9 cellular contexts compared by ENCODE assay signal in genomic region chr22:31537019-31537535, GRCh38. TPM values are rescaled to one million over a fixed set of nuclear protein-coding genes. Genes with fewer than 3 reads are reported as not detected.
DNase-seq lines count a peak whose midpoint lies in the region; ATAC-seq and TF ChIP-seq lines count a peak whose summit lies in the region.
"Had no signal": no experiment of that assay in that cellular context is flagged by ENCODE, and none has a peak within 500 bp of the region (broad histone marks: within the 10 kb centered on the region; RNA-seq: fewer than 3 reads in every experiment).

No MANE protein-coding gene starts in this region.

- H3K27me3 Mint-ChIP-seq in activated naive CD8-positive, alpha-beta T cell = no peaks in the 10 kb centered on the region

- ATAC-seq in GM19035 (IDR thresholded peaks at IDR 0.05; ENCODE audit: unreplicated experiment) (peak; percentile 65), HG03095 (IDR thresholded peaks at IDR 0.05; ENCODE audit: unreplicated experiment) (peak; percentile 70)

- intact Hi-C loops in colonic mucosa (cut with DNase I) = no loop called here

- no peaks in the 10 kb centered on the region for H3K27me3 ChIP-seq in colonic mucosa
- H3K27me3 ChIP-seq: esophagus muscularis mucosa had no signal

- no peaks in the 10 kb centered on the region for H3K9me3 ChIP-seq in colonic mucosa
- H3K9me3 ChIP-seq: esophagus muscularis mucosa had no signal

- DNase-seq in stimulated activated CD4-positive, alpha-beta T cell treated with anti-CD3 and anti-CD28 coated beads, Interleukin-2, amount 100 ng/mL, for 24 hours = peak; percentile 36 to 61
- no peak for DNase-seq in amygdala (lab: John Stamatoyannopoulos, UW)
- no peak for DNase-seq in cortex of kidney (lab: John Stamatoyannopoulos, UW)
- DNase-seq in colonic mucosa = no peak
- DNase-seq: GF-D8 had no signal

- TF ChIP-seq CTCF in colonic mucosa (IDR thresholded peaks at IDR 0.05) = no peak

- H3K36me3 ChIP-seq in colonic mucosa = no peaks in the 10 kb centered on the region

- peak overlapping the region; percentile 94 for H3K27ac Mint-ChIP-seq in activated naive CD8-positive, alpha-beta T cell

- no peaks in the 10 kb centered on the region for H3K9me3 Mint-ChIP-seq in activated naive CD8-positive, alpha-beta T cell (ENCODE audit: low read depth)

- H3K4me3 Mint-ChIP-seq in activated naive CD8-positive, alpha-beta T cell = peak overlapping the region; percentile 64

- H3K4me3 ChIP-seq in colonic mucosa = no peak overlapping the region
- H3K4me3 ChIP-seq: esophagus muscularis mucosa had no signal

- H3K9ac ChIP-seq in colonic mucosa (ENCODE audit: low read depth in 2 of 2, low read length in 2 of 2) = no peak overlapping the region

- H3K36me3 Mint-ChIP-seq in activated naive CD8-positive, alpha-beta T cell = peaks cover 16% of the 10 kb centered on the region

- H3K27ac ChIP-seq in colonic mucosa = no peak overlapping the region
- H3K27ac ChIP-seq: esophagus muscularis mucosa had no signal

- no peaks in the 10 kb centered on the region for H3K4me1 ChIP-seq in colonic mucosa

- peaks cover 43% of the 10 kb centered on the region for H3K4me1 Mint-ChIP-seq in activated naive CD8-positive, alpha-beta T cell (ENCODE audit: low read depth)

RNA-seq across cellular contexts. Expression of gene SFI1, which starts 40.7 kb away (rescaled TPM):
- 10 to 100 TPM; 24.1 to 47.8 TPM for total RNA-seq in colonic mucosa

RNA-seq across cellular contexts. Expression of gene EIF4ENIF1, which starts 47.4 kb away (rescaled TPM):
- total RNA-seq in colonic mucosa = 10 to 100 TPM; 25.2 to 25.4 TPM

Comparison
In these comparisons a context has a peak if more than half of its experiments do, and no peak if none do; other contexts are left out.
1. DNase-seq: peak in stimulated activated CD4-positive, alpha-beta T cell treated with anti-CD3 and anti-CD28 coated beads, Interleukin-2, amount 100 ng/mL, for 24 hours (2 of 2); none in amygdala (0 of 56), cortex of kidney (single experiment) and colonic mucosa (single experiment).